Comparison of ENCODE assay signal across 9 cellular contexts in the genomic region with DNA sequence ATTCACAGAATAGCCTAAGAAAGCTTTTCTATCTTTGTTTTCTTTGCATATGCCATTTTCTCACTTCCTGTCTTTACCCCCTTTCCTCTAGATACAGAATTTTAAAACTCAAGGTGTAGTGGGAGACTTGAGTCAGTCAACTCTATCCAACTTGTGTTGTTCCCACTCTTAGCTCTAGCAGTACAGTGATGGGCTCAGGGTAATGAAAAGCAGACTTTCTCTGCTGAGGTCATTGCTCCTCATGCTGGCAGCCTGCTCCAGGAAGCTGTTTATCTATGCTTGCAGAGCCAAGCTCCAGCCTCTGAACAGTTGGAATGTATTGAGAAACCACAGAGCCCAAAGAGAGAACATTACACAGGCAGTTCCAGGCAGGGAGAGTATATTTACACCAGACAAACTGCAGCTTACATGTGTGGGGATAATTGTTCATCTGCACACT.
DNase-seq lines count a peak whose midpoint lies in the region; ATAC-seq, FAIRE-seq and TF ChIP-seq lines count a peak whose summit lies in the region.
"Had no signal": no experiment of that assay in that cellular context is flagged by ENCODE, and none has a peak within 500 bp of the region (broad histone marks: within the 10 kb centered on the region; RNA-seq: fewer than 3 reads in every experiment).

No MANE protein-coding gene starts in this region.

- intact Hi-C loops in K562 (cut with micrococcal nuclease) (loop anchor here (2.0 kb wide), 1 partner anchor 24 kb away; no protein-coding TSS in a partner anchor), stomach (cut with DNase I; ENCODE audit: low total_unique reads) (no loop called here)

- H3K27ac ChIP-seq in K562 (ENCODE audit: extremely low read depth, low read depth, low read length) = peak overlapping the region; percentile 79
- peak overlapping the region in 4 of 5 donors; percentile 65 to 78 (median 72) for H3K27ac ChIP-seq in stomach

- FAIRE-seq in GM12891 (lab: Jason Lieb, UNC) = peak; percentile 89
- peak; percentile 97 for FAIRE-seq in K562 (lab: Jason Lieb, UNC)
- FAIRE-seq: TTC549 had no signal

- H3K4me1 ChIP-seq in K562 (replicated peaks in 1 of 2; ENCODE audit: control insufficient read depth in 2 of 2, insufficient read depth in 2 of 2, low read length in 2 of 2) = peaks cover 28 to 34% of the 10 kb centered on the region in 2 experiments
- peaks cover 12 to 64% (median 50%) of the 10 kb centered on the region in 4 donors for H3K4me1 ChIP-seq in stomach

- H3K9me1 ChIP-seq in K562 (ENCODE audit: control insufficient read depth, insufficient read depth, low read length) = no peaks in the 10 kb centered on the region

- no peaks in the 10 kb centered on the region for H3K79me2 ChIP-seq in K562 (ENCODE audit: control insufficient read depth, insufficient read depth, low read length)

- TF ChIP-seq POLR2A in GM12891 (IDR thresholded peaks at IDR 0.05; ENCODE audit: low read depth, low read length) (no peak), K562 (conservative IDR thresholded peaks at IDR 0.05) (no peak), stomach (IDR thresholded peaks at IDR 0.05) (no peak)

- peak overlapping the region in 1 of 2 experiments; percentile 60; a peak in 2 of 4 replicates for H3K9ac ChIP-seq in K562 (ENCODE audit: insufficient read depth in 1 of 2, low read depth in 2 of 2, low read length in 2 of 2)

- H3K4me3 ChIP-seq in K562 (no peak overlapping the region; the same call in 1 of the 2 replicates), stomach (no peak overlapping the region)

- H4K20me1 ChIP-seq in K562 (replicated peaks; ENCODE audit: control insufficient read depth, insufficient read depth, low read length) = no peaks in the 10 kb centered on the region

- in situ Hi-C loops in K562 (cut with MboI) = no loop called here

- H3K27me3 ChIP-seq in K562 (ENCODE audit: control insufficient read depth in 2 of 2, insufficient read depth in 2 of 2, low read length in 2 of 2) = no peaks in the 10 kb centered on the region
- no peaks in the 10 kb centered on the region for H3K27me3 ChIP-seq in stomach

- peak; percentile 98 for ATAC-seq in K562
- ATAC-seq in activated CD4-positive, CD25-positive, alpha-beta regulatory T cell treated with anti-CD3 and anti-CD28 coated beads, Interleukin-2, amount 50 U/mL, for 24 hours = no peak

- peak overlapping the region; percentile 61 for H3K4me2 ChIP-seq in K562 (ENCODE audit: insufficient read depth, low read length)

- peak; percentile 27 to 43; a peak in 3 of 4 replicates for TF ChIP-seq RAD21 in K562 (CRISPR knock-in tag; conservative IDR thresholded peaks at IDR 0.05 in 1 of 2, IDR thresholded peaks at IDR 0.05 in 1 of 2)

- POLR2A ChIA-PET in K562 (lab: Yijun Ruan, JAX) = interaction anchor here (0.6 to 1.0 kb wide), 4 partner anchors 52 to 414 kb away, joined by 3 read pairs; no protein-coding TSS in a partner anchor

- no TSS peak for BruUV-seq in K562 (replicated peaks; lab: Mats Ljungman, UMichigan)

- TF ChIP-seq CTCF in K562 (IDR thresholded peaks at IDR 0.05 in 2 of 3, conservative IDR thresholded peaks at IDR 0.05 in 1 of 3; ENCODE audit: insufficient read depth in 2 of 3, low read depth in 1 of 3, low read length in 3 of 3) (peak in 2 of 3 experiments; percentile 10 to 15; a peak in 1 of 6 replicates), stomach (IDR thresholded peaks at IDR 0.05) (no peak)

- TF ChIP-seq EP300 in K562 (IDR thresholded peaks at IDR 0.05; ENCODE audit: low read length) = peak; percentile 84
- TF ChIP-seq EP300 in stomach (IDR thresholded peaks at IDR 0.05) = peak; percentile 73

- H2AFZ ChIP-seq in K562 (ENCODE audit: low read depth, low read length) = peak overlapping the region; percentile 58; the same call in 1 of the 2 replicates

- H3K9me3 ChIP-seq in K562 (replicated peaks; ENCODE audit: control insufficient read depth, insufficient read depth, low read depth, low read length) = no peaks in the 10 kb centered on the region
- H3K9me3 ChIP-seq in stomach = no peaks in the 10 kb centered on the region

- CTCF ChIA-PET in K562 (lab: Yijun Ruan, JAX; ENCODE audit: low intra/inter-chr PET ratio) = no interaction called here

- DNase-seq in GM12891 (ENCODE audit: insufficient read length, low spot score) (no peak), NCI-H2029 (lab: John Stamatoyannopoulos, UW) (peak; percentile 84), K562 (ENCODE audit: extremely low read depth in 1 of 4, low spot score in 3 of 4) (peak; percentile 16 to 92 (median 54)), hypothalamus (lab: John Stamatoyannopoulos, UW) (peak in 39 of 51 donors; percentile 4 to 77 (median 34)), stomach (peak; percentile 81), mesenteric fat pad (ENCODE audit: low spot score) (no peak), NCI-H1436 (lab: John Stamatoyannopoulos, UW) (no peak)

- H3K36me3 ChIP-seq in K562 (ENCODE audit: control insufficient read depth, insufficient read depth, low read length) = no peaks in the 10 kb centered on the region
- H3K36me3 ChIP-seq in stomach = no peaks in the 10 kb centered on the region

TF ChIP-seq in GM12891, 5 proteins besides CTCF, POLR2A, EP300 and RAD21:
- TF ChIP-seq PAX5 (IDR thresholded peaks at IDR 0.05; ENCODE audit: insufficient read depth, low read length, severe bottlenecking) (no peak), SPI1 (IDR thresholded peaks at IDR 0.05; ENCODE audit: low read depth, low read length) (peak; percentile 63; the same call in 1 of the 2 replicates)

TF ChIP-seq in K562, 482 proteins besides CTCF, POLR2A, EP300 and RAD21 (continues in another document):
- TF ChIP-seq, protein P1, sequence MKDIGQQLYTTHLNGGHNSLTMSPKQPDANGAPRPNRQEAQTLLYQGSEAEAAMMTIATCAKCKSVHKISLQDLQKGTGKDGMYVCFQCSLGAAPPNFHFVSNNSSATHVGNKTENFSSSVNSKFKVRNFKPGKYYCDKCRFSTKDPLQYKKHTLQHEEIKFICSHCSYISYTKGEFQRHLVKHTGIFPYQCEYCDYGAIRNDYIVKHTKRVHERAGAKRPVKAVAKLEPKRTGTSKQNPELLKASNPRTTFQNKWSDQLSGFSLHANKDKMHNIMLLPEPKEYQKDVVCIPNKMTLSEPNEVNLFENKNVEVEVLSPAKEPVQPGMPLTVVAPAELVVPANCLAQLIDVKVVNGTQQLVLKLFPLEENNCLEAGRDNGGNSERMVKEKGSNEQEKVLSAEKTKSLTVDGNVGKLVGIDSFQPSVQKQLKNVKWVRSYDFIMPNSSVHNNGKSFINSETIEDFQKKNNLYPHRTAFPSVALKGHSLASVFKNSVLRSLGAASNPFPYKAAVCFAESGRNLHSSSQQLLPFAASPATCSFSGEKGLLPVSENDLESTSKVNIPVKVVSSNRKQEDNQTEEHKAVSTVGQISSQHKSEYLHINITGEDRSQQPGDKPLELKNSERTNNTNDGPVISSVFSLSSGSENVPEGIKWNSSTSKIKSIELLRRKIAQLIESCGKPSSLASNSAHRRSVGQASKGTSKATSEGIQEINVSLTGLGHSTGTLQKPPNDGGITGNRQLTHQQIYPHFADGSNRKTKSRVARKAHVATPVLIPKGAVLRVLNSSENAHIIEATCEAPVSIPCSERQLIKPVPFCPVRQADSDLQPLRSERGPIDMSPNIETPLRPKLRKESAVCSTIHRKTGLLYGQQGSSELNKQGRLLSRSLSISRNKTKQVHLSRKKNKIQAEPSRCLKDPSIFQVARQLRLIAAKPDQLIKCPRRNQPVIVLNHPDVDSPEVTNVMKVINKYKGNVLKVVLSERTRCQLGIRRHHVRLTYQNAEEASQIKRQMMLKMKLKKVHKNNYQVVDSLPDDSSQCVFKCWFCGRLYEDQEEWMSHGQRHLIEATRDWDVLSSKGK (CRISPR knock-in tag; IDR thresholded peaks at IDR 0.05) = no peak
- no peak for TF ChIP-seq ZNF785 (CRISPR knock-in tag; IDR thresholded peaks at IDR 0.05)
- TF ChIP-seq ZNF436 (CRISPR knock-in tag; IDR thresholded peaks at IDR 0.05) = no peak
- peak; percentile 40; the same call in 1 of the 2 replicates for TF ChIP-seq L3MBTL2 (IDR thresholded peaks at IDR 0.05)
- TF ChIP-seq MTA2 (IDR thresholded peaks at IDR 0.05; ENCODE audit: low read depth) = peak; percentile 77
- no peak for TF ChIP-seq BACH1 (tag; IDR thresholded peaks at IDR 0.05)
- no peak for TF ChIP-seq MTA3 (IDR thresholded peaks at IDR 0.05; ENCODE audit: borderline replicate concordance)
- TF ChIP-seq, protein P2, sequence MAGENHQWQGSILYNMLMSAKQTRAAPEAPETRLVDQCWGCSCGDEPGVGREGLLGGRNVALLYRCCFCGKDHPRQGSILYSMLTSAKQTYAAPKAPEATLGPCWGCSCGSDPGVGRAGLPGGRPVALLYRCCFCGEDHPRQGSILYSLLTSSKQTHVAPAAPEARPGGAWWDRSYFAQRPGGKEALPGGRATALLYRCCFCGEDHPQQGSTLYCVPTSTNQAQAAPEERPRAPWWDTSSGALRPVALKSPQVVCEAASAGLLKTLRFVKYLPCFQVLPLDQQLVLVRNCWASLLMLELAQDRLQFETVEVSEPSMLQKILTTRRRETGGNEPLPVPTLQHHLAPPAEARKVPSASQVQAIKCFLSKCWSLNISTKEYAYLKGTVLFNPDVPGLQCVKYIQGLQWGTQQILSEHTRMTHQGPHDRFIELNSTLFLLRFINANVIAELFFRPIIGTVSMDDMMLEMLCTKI (IDR thresholded peaks at IDR 0.05; ENCODE audit: partially characterized antibody) = no peak
- peak; percentile 62 for TF ChIP-seq SMAD4 (CRISPR knock-in tag; conservative IDR thresholded peaks at IDR 0.05)
- TF ChIP-seq, protein P3, sequence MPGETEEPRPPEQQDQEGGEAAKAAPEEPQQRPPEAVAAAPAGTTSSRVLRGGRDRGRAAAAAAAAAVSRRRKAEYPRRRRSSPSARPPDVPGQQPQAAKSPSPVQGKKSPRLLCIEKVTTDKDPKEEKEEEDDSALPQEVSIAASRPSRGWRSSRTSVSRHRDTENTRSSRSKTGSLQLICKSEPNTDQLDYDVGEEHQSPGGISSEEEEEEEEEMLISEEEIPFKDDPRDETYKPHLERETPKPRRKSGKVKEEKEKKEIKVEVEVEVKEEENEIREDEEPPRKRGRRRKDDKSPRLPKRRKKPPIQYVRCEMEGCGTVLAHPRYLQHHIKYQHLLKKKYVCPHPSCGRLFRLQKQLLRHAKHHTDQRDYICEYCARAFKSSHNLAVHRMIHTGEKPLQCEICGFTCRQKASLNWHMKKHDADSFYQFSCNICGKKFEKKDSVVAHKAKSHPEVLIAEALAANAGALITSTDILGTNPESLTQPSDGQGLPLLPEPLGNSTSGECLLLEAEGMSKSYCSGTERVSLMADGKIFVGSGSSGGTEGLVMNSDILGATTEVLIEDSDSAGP (CRISPR knock-in tag; IDR thresholded peaks at IDR 0.05) = no peak
- TF ChIP-seq ZNF766 (CRISPR knock-in tag; conservative IDR thresholded peaks at IDR 0.05) = peak; percentile 74; the same call in 1 of the 2 replicates
- no peak for TF ChIP-seq ZNF551 (CRISPR knock-in tag; IDR thresholded peaks at IDR 0.05)
- 0 out of 2 replicates have a peak, but pooled peaks have one; percentile 17 for TF ChIP-seq ZNF384 (IDR thresholded peaks at IDR 0.05; ENCODE audit: low read depth, low read length)
- no peak for TF ChIP-seq PHF8 (IDR thresholded peaks at IDR 0.05; ENCODE audit: borderline replicate concordance, low read length)
- no peak for TF ChIP-seq ZNF699 (CRISPR knock-in tag; IDR thresholded peaks at IDR 0.05; ENCODE audit: insufficient replicate concordance)
- no peak for TF ChIP-seq ZNF316 (IDR thresholded peaks at IDR 0.05)

Comparison
In these comparisons a context has a peak if more than half of its experiments do, and no peak if none do; other contexts are left out.
1. DNase-seq: peak in NCI-H2029 (single experiment), K562 (4 of 4), hypothalamus (39 of 51) and stomach (single experiment); none in GM12891 (single experiment), mesenteric fat pad (single experiment) and NCI-H1436 (single experiment).
2. CTCF ChIP-seq: peak in K562 (2 of 3); none in stomach (0 of 7).